In the genomic region with DNA sequence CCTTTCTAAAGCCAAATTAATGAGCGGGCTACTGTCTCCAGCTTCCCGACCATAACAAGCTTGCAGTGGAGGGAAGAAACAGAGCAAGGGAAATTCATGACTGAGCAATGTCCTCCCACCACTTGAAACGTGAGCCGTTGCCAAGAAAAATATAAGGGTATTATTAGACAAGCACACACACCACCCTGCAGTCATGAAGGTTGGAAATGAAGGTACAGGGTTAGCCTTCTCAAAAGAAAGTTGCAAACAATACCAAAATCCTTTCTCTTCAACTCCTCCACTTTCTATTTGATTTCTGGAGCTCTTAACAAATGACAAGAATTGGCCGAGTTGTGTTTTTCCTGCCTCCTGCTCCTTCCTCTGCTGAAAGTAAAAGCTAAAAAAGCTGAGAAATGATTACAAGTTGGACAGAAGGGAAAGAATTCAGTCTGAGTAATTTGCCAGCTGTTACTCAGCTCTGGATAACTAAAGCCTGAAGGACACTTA, we compare ENCODE assay signal across 9 cellular contexts.
DNase-seq lines count a peak whose midpoint lies in the region; ATAC-seq, FAIRE-seq and TF ChIP-seq lines count a peak whose summit lies in the region.
"Had no signal": no experiment of that assay in that cellular context is flagged by ENCODE, and none has a peak within 500 bp of the region (broad histone marks: within the 10 kb centered on the region; RNA-seq: fewer than 3 reads in every experiment).

No MANE protein-coding gene starts in this region.

- no peaks in the 10 kb centered on the region for H3K9me3 Mint-ChIP-seq in activated CD8-positive, alpha-beta T cell treated with anti-CD3 and anti-CD28 coated beads for 36 hours
- H3K9me3 Mint-ChIP-seq: activated naive CD4-positive, alpha-beta T cell treated with anti-CD3 and anti-CD28 coated beads, Interleukin-2, amount 50 U/mL, for 24 hours had no signal

- CTCF ChIA-PET in HEK293 (lab: Yijun Ruan, JAX), result interaction anchor here (0.6 to 1.7 kb wide), 6 partner anchors 11 to 96 kb away, joined by 3 to 5 read pairs (median 4); no protein-coding TSS in a partner anchor
- CTCF ChIA-PET in activated CD8-positive, alpha-beta T cell treated with anti-CD3 and anti-CD28 coated beads for 36 hours (lab: Charles Lee), result no interaction called here

- H3K27me3 ChIP-seq in SJSA1 (replicated peaks) (no peaks in the 10 kb centered on the region), skeletal muscle tissue (ENCODE audit: control insufficient read depth in 3 of 3, insufficient read depth in 3 of 3, low read length in 3 of 3) (no peaks in the 10 kb centered on the region), small intestine (ENCODE audit: control insufficient read depth in 2 of 2, insufficient read depth in 2 of 2, low read length in 2 of 2) (no peaks in the 10 kb centered on the region)

- H3K27me3 Mint-ChIP-seq in activated CD8-positive, alpha-beta T cell treated with anti-CD3 and anti-CD28 coated beads for 36 hours, result peaks cover 13% of the 10 kb centered on the region

- POLR2A ChIA-PET in HEK293 (lab: Yijun Ruan, JAX), result interaction anchor here (0.6 to 1.6 kb wide), 2 partner anchors 180 to 257 kb away, joined by 4 to 6 read pairs; a partner anchor contains a TSS
- POLR2A ChIA-PET in activated CD8-positive, alpha-beta T cell treated with anti-CD3 and anti-CD28 coated beads for 36 hours (lab: Charles Lee), result no interaction called here

- no peaks in the 10 kb centered on the region for H3K36me3 Mint-ChIP-seq in activated CD8-positive, alpha-beta T cell treated with anti-CD3 and anti-CD28 coated beads for 36 hours (ENCODE audit: low read depth)
- H3K36me3 Mint-ChIP-seq: activated naive CD4-positive, alpha-beta T cell treated with anti-CD3 and anti-CD28 coated beads, Interleukin-2, amount 50 U/mL, for 24 hours had no signal

- no peak overlapping the region for H3K4me3 ChIP-seq in HEK293 (ENCODE audit: low read depth, low read length)
- H3K4me3 ChIP-seq in SJSA1, result peak overlapping the region; percentile 9
- H3K4me3 ChIP-seq in skeletal muscle tissue (ENCODE audit: low read length in 3 of 3), result peak overlapping the region; percentile 34 to 61 (median 45)
- H3K4me3 ChIP-seq in small intestine (ENCODE audit: low read depth in 1 of 2, low read length in 2 of 2), result no peak overlapping the region

- H3K27ac Mint-ChIP-seq in activated CD8-positive, alpha-beta T cell treated with anti-CD3 and anti-CD28 coated beads for 36 hours, result no peak overlapping the region
- H3K27ac Mint-ChIP-seq: activated naive CD4-positive, alpha-beta T cell treated with anti-CD3 and anti-CD28 coated beads, Interleukin-2, amount 50 U/mL, for 24 hours had no signal

- H3K9me3 ChIP-seq in HEK293 (ENCODE audit: control insufficient read depth, insufficient read depth, low read depth, low read length), result no peaks in the 10 kb centered on the region
- H3K9me3 ChIP-seq in SJSA1 (replicated peaks), result no peaks in the 10 kb centered on the region
- H3K9me3 ChIP-seq in skeletal muscle tissue (ENCODE audit: control insufficient read depth in 3 of 3, low read length in 3 of 3), result no peaks in the 10 kb centered on the region
- no peaks in the 10 kb centered on the region for H3K9me3 ChIP-seq in small intestine (ENCODE audit: control insufficient read depth, low read depth)

- H3K9ac ChIP-seq in skeletal muscle tissue (ENCODE audit: low read depth in 1 of 3, low read length in 3 of 3), result no peak overlapping the region

- DNase-seq in SJSA1 (ENCODE audit: low read depth in 1 of 2, low spot score in 2 of 2), result peak; percentile 55 to 74
- DNase-seq in Right ventricle myocardium superior, result no peak
- no peak for DNase-seq in stimulated activated CD4-positive, alpha-beta T cell treated with anti-CD3 and anti-CD28 coated beads, Interleukin-2, amount 100 ng/mL, for 24 hours
- no peak for DNase-seq in small intestine
- DNase-seq in activated CD8-positive, alpha-beta T cell treated with anti-CD3 and anti-CD28 coated beads for 36 hours, result no peak

- intact Hi-C loops in Right ventricle myocardium superior (cut with DNase I), result no loop called here
- intact Hi-C loops in activated CD8-positive, alpha-beta T cell treated with anti-CD3 and anti-CD28 coated beads for 36 hours (cut with micrococcal nuclease), result no loop called here

- peak overlapping the region; percentile 66 for H3K27ac ChIP-seq in HEK293 (ENCODE audit: extremely low read depth, low read depth, low read length)
- H3K27ac ChIP-seq in SJSA1, result peak overlapping the region; percentile 12
- no peak overlapping the region for H3K27ac ChIP-seq in skeletal muscle tissue (ENCODE audit: low read depth, low read length)
- no peak overlapping the region for H3K27ac ChIP-seq in small intestine (ENCODE audit: low read depth in 1 of 2, low read length in 1 of 2)

- FAIRE-seq in small intestine (lab: Jason Lieb, UNC), result no peak

- H3K4me1 Mint-ChIP-seq in activated CD8-positive, alpha-beta T cell treated with anti-CD3 and anti-CD28 coated beads for 36 hours (ENCODE audit: low read depth), result no peaks in the 10 kb centered on the region
- H3K4me1 Mint-ChIP-seq: activated naive CD4-positive, alpha-beta T cell treated with anti-CD3 and anti-CD28 coated beads, Interleukin-2, amount 50 U/mL, for 24 hours had no signal

- WGBS in small intestine, 3 donors, result 28 to 50% (median 42%) methylated on average over 5 of the region's 5 CpGs

- ATAC-seq in Right ventricle myocardium superior (ENCODE audit: poor library complexity) (peak; percentile 90), GM21447 (IDR thresholded peaks at IDR 0.05; ENCODE audit: unreplicated experiment) (no peak)
- no peak for ATAC-seq in activated CD8-positive, alpha-beta T cell treated with anti-CD3 and anti-CD28 coated beads for 36 hours

- H3K4me1 ChIP-seq in HEK293 (ENCODE audit: control insufficient read depth, insufficient read depth, low read length) (peaks cover 13% of the 10 kb centered on the region), SJSA1 (replicated peaks) (peaks cover 23% of the 10 kb centered on the region), skeletal muscle tissue (ENCODE audit: control insufficient read depth in 3 of 3, insufficient read depth in 3 of 3, low read length in 3 of 3) (peaks cover 3 to 4% (median 4%) of the 10 kb centered on the region in 3 donors), small intestine (ENCODE audit: control insufficient read depth in 2 of 2, insufficient read depth in 1 of 2, low read depth in 1 of 2, low read length in 1 of 2) (no peaks in the 10 kb centered on the region)

- TF ChIP-seq CTCF in HEK293 (tag by site-specific recombination; IDR thresholded peaks at IDR 0.05), result no peak
- TF ChIP-seq CTCF in activated CD8-positive, alpha-beta T cell treated with anti-CD3 and anti-CD28 coated beads for 36 hours (IDR thresholded peaks at IDR 0.05), result no peak

- no peaks in the 10 kb centered on the region for H3K36me3 ChIP-seq in HEK293 (ENCODE audit: control insufficient read depth in 2 of 2, insufficient read depth in 1 of 2, low read length in 2 of 2)
- no peaks in the 10 kb centered on the region for H3K36me3 ChIP-seq in SJSA1
- H3K36me3 ChIP-seq in skeletal muscle tissue (ENCODE audit: control insufficient read depth in 3 of 3, insufficient read depth in 3 of 3, low read length in 3 of 3), result no peaks in the 10 kb centered on the region
- no peaks in the 10 kb centered on the region for H3K36me3 ChIP-seq in small intestine (ENCODE audit: control insufficient read depth in 2 of 2, insufficient read depth in 2 of 2, low read length in 2 of 2)

- H3K4me3 Mint-ChIP-seq in activated CD8-positive, alpha-beta T cell treated with anti-CD3 and anti-CD28 coated beads for 36 hours, result no peak overlapping the region
- H3K4me3 Mint-ChIP-seq: activated naive CD4-positive, alpha-beta T cell treated with anti-CD3 and anti-CD28 coated beads, Interleukin-2, amount 50 U/mL, for 24 hours had no signal

TF ChIP-seq in HEK293, 187 proteins besides CTCF, POLR2A, EP300 and RAD21 (continues in another document):
- peak; percentile 66 for TF ChIP-seq FEZF1 (tag by site-specific recombination; IDR thresholded peaks at IDR 0.05)
- TF ChIP-seq ZSCAN30 (tag by site-specific recombination; IDR thresholded peaks at IDR 0.05), result no peak
- no peak for TF ChIP-seq ZNF16 (tag by site-specific recombination; IDR thresholded peaks at IDR 0.05; ENCODE audit: low read depth)
- no peak for TF ChIP-seq ZNF707 (tag by site-specific recombination; IDR thresholded peaks at IDR 0.05)
- TF ChIP-seq ZNF335 (tag by site-specific recombination; conservative IDR thresholded peaks at IDR 0.05), result 0 out of 2 replicates have a peak, but pooled peaks have one; percentile 15
- TF ChIP-seq, protein P1, sequence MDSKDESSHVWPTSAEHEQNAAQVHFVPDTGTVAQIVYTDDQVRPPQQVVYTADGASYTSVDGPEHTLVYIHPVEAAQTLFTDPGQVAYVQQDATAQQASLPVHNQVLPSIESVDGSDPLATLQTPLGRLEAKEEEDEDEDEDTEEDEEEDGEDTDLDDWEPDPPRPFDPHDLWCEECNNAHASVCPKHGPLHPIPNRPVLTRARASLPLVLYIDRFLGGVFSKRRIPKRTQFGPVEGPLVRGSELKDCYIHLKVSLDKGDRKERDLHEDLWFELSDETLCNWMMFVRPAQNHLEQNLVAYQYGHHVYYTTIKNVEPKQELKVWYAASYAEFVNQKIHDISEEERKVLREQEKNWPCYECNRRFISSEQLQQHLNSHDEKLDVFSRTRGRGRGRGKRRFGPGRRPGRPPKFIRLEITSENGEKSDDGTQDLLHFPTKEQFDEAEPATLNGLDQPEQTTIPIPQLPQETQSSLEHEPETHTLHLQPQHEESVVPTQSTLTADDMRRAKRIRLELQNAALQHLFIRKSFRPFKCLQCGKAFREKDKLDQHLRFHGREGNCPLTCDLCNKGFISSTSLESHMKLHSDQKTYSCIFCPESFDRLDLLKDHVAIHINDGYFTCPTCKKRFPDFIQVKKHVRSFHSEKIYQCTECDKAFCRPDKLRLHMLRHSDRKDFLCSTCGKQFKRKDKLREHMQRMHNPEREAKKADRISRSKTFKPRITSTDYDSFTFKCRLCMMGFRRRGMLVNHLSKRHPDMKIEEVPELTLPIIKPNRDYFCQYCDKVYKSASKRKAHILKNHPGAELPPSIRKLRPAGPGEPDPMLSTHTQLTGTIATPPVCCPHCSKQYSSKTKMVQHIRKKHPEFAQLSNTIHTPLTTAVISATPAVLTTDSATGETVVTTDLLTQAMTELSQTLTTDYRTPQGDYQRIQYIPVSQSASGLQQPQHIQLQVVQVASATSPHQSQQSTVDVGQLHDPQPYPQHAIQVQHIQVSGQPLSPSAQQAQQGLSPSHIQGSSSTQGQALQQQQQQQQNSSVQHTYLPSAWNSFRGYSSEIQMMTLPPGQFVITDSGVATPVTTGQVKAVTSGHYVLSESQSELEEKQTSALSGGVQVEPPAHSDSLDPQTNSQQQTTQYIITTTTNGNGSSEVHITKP (tag by site-specific recombination; IDR thresholded peaks at IDR 0.05), result peak; percentile 53

Comparison
In these comparisons a context has a peak if more than half of its experiments do, and no peak if none do; other contexts are left out.
1. H3K27ac ChIP-seq: peak in HEK293 (single experiment) and SJSA1 (single experiment); none in skeletal muscle tissue (single experiment) and small intestine (0 of 2).
2. H3K4me3 ChIP-seq: peak in SJSA1 (single experiment) and skeletal muscle tissue (3 of 3); none in HEK293 (single experiment) and small intestine (0 of 2).
3. DNase-seq: peak in SJSA1 (2 of 2); none in Right ventricle myocardium superior (single experiment), stimulated activated CD4-positive, alpha-beta T cell treated with anti-CD3 and anti-CD28 coated beads, Interleukin-2, amount 100 ng/mL, for 24 hours (0 of 2), small intestine (single experiment) and activated CD8-positive, alpha-beta T cell treated with anti-CD3 and anti-CD28 coated beads for 36 hours (single experiment).